ENCODE assay signal across 17 cellular contexts in the genomic region with DNA sequence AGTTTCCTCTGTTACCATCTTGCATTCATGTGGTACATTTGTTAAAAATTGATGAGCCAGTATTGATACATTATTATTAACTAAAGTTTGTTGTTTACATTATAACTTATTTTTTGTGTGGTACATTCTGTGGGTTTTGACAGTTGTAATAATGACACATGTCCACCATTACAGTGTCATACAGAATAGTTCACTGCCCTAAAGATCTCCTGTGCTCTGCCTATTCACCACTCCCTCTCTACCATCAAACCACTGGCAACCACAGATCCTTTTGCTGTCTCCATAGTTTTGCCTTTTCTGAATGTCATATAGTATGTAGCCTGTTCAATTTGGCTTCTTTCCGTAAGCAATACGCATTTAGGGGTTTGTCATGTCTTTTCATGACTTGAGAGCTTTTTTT.
"Had no signal": no experiment of that assay in that cellular context is flagged by ENCODE, and none has a peak within 500 bp of the region (broad histone marks: within the 10 kb centered on the region; RNA-seq: fewer than 3 reads in every experiment).

No MANE protein-coding gene starts in this region.

- H3K9me3 Mint-ChIP-seq: dendritic cell treated with granulocyte-macrophage colony-stimulating factor and Interleukin-4, amounts not matched to agents 40 ng/mL and 50 ng/mL, for 4 days; immature natural killer cell; memory B cell; nephron progenitor cell had no signal

- H3K4me3 ChIP-seq: esophagus squamous epithelium, gastroesophageal sphincter, left ventricle myocardium inferior, lower lobe of right lung, right atrium auricular region, sigmoid colon, skin epidermis had no signal

- H3K36me3 ChIP-seq: left ventricle myocardium inferior, lower lobe of right lung, right atrium auricular region had no signal

- ATAC-seq: gastroesophageal sphincter, lower lobe of right lung had no signal

- H3K27me3 Mint-ChIP-seq: dendritic cell treated with granulocyte-macrophage colony-stimulating factor and Interleukin-4, amounts not matched to agents 40 ng/mL and 50 ng/mL, for 4 days; memory B cell had no signal

- H3K4me1 Mint-ChIP-seq: memory B cell had no signal

- H3K4me3 Mint-ChIP-seq: dendritic cell treated with granulocyte-macrophage colony-stimulating factor and Interleukin-4, amounts not matched to agents 40 ng/mL and 50 ng/mL, for 4 days; immature natural killer cell; memory B cell; nephron progenitor cell had no signal

- H3K9me3 ChIP-seq: esophagus squamous epithelium, gastroesophageal sphincter, left ventricle myocardium inferior, lower lobe of right lung, right atrium auricular region, sigmoid colon had no signal

- H3K4me1 ChIP-seq: esophagus squamous epithelium, gastroesophageal sphincter, lower lobe of right lung, right atrium auricular region, sigmoid colon had no signal

- H3K27ac Mint-ChIP-seq: dendritic cell treated with granulocyte-macrophage colony-stimulating factor and Interleukin-4, amounts not matched to agents 40 ng/mL and 50 ng/mL, for 4 days; memory B cell; nephron progenitor cell had no signal

- H3K27ac ChIP-seq: esophagus squamous epithelium, gastroesophageal sphincter, left ventricle myocardium inferior, lower lobe of right lung, right atrium auricular region, sigmoid colon, skin epidermis had no signal

- DNase-seq: esophagus squamous epithelium; left ventricle myocardium inferior; lower lobe of right lung; midbrain; nephron progenitor cell; posterior cingulate gyrus; sigmoid colon; stimulated activated CD4-positive, alpha-beta T cell treated with anti-CD3 and anti-CD28 coated beads, Interleukin-12 subunit alpha, Interleukin-12 subunit beta, amount 100 ng/mL, for 4 hours; stimulated activated naive CD4-positive, alpha-beta T cell treated with Interleukin-2 at 50 U/mL for 16 hours had no signal

- FAIRE-seq: keratinocyte, urothelium cell line had no signal

- H3K27me3 ChIP-seq: esophagus squamous epithelium, gastroesophageal sphincter, right atrium auricular region, sigmoid colon had no signal
